23 cellular contexts compared by ENCODE assay signal in genomic region chr11:2160736-2161259, GRCh38. TPM values are rescaled to one million over a fixed set of nuclear protein-coding genes. Genes with fewer than 3 reads are reported as not detected.
"Had no signal": no experiment of that assay in that cellular context is flagged by ENCODE, and none has a peak within 500 bp of the region (broad histone marks: within the 10 kb centered on the region; RNA-seq: fewer than 3 reads in every experiment).

Gene INS, minus strand, starts transcription at chr11:2161209. Its CDS starts 238 bp downstream, at chr11:2160971.

- H3K4me3 Mint-ChIP-seq: naive B cell, nephron had no signal

- H3K9me3 ChIP-seq: heart left ventricle, suprapubic skin, thyroid gland, upper lobe of left lung, uterus had no signal

- H3K36me3 Mint-ChIP-seq: naive B cell had no signal

- H3K9me3 Mint-ChIP-seq: naive B cell, nephron had no signal

- H3K36me3 ChIP-seq: heart left ventricle, suprapubic skin, thyroid gland, upper lobe of left lung, uterus had no signal

- H3K27ac Mint-ChIP-seq: naive B cell, nephron had no signal

- H3K4me1 Mint-ChIP-seq: naive B cell, nephron had no signal

- DNase-seq: effector CD4-positive, alpha-beta T cell; foreskin melanocyte; heart left ventricle; hippocampal formation; kidney glomerular epithelial cell; mesendoderm; naive B cell; posterior cingulate gyrus; right cardiac atrium; stimulated activated CD4-positive, alpha-beta T cell treated with anti-CD3 and anti-CD28 coated beads, Interleukin-2, amount 100 ng/mL, for 48 hours; stimulated activated naive CD4-positive, alpha-beta T cell treated with Interleukin-2 at 50 U/mL for 16 hours; thyroid gland; uterus had no signal

- FAIRE-seq: islet of Langerhans had no signal

- H3K27ac ChIP-seq: coronary artery, heart left ventricle, suprapubic skin, upper lobe of left lung, uterus had no signal

- H3K4me1 ChIP-seq: uterus had no signal

- H3K27me3 ChIP-seq: thyroid gland, uterus had no signal

- H3K4me3 ChIP-seq: coronary artery, heart left ventricle, smooth muscle cell, suprapubic skin, thyroid gland, upper lobe of left lung, uterus had no signal

RNA-seq across cellular contexts. Expression of gene INS, which starts in this region (rescaled TPM):
- total RNA-seq: dermis microvascular lymphatic vessel endothelial cell, glomerular endothelial cell, lung microvascular endothelial cell, osteoblast, smooth muscle cell, suprapubic skin, thyroid gland, uterus had no signal
- polyA plus RNA-seq: right cardiac atrium, smooth muscle cell had no signal
